In genomic region chr3:22887664-22888291, GRCh38 we compare ENCODE assay signal across 8 cellular contexts.
A peak's percentile ranks its signal among the peaks of the same experiment; 100 is the strongest.
DNase-seq lines count a peak whose midpoint lies in the region; ATAC-seq and TF ChIP-seq lines count a peak whose summit lies in the region.

No MANE protein-coding gene starts in this region.

- H3K36me3 ChIP-seq in cardiac muscle cell = no peaks in the 10 kb centered on the region
- H3K36me3 ChIP-seq in mesenchymal stem cell (ENCODE audit: control insufficient read depth in 1 of 2, insufficient read depth in 2 of 2, low read depth in 1 of 2, low read length in 2 of 2) = no peaks in the 10 kb centered on the region

- no peaks in the 10 kb centered on the region for H3K36me3 Mint-ChIP-seq in brain

- H3K4me3 ChIP-seq in cardiac muscle cell = no peak overlapping the region
- H3K4me3 ChIP-seq in mesenchymal stem cell (ENCODE audit: insufficient read depth in 1 of 2, low read depth in 1 of 2, low read length in 2 of 2) = no peak overlapping the region

- no peak overlapping the region for H3K18ac ChIP-seq in mesenchymal stem cell (ENCODE audit: low read depth in 1 of 2, low read length in 2 of 2)

- H3K27me3 ChIP-seq in cardiac muscle cell (no peaks in the 10 kb centered on the region), mesenchymal stem cell (ENCODE audit: control insufficient read depth in 1 of 2, insufficient read depth in 1 of 2, low read length in 2 of 2) (peaks cover 0 to 2% of the 10 kb centered on the region in 2 experiments)

- no peak overlapping the region for H3K27ac Mint-ChIP-seq in brain

- DNase-seq in cardiac muscle cell (ENCODE audit: low read depth in 1 of 2, low spot score in 1 of 2) (peak; percentile 60 to 61), Right ventricle myocardium superior (no peak), LHCN-M2 (ENCODE audit: low read depth) (peak; percentile 11), mesenchymal stem cell (peak; percentile 44), middle frontal gyrus (ENCODE audit: extremely low spot score, low spot score) (no peak)
- DNase-seq in stimulated activated CD4-positive, alpha-beta T cell treated with anti-CD3 and anti-CD28 coated beads, Interleukin-2, amount 100 ng/mL, for 48 hours = no peak

- H2AFZ ChIP-seq in mesenchymal stem cell (ENCODE audit: low read depth, low read length) = no peak overlapping the region

- H2BK12ac ChIP-seq in mesenchymal stem cell (ENCODE audit: low read length in 2 of 2) = no peak overlapping the region

- H4K91ac ChIP-seq in mesenchymal stem cell (ENCODE audit: low read length) = no peak overlapping the region

- no peak overlapping the region for H2BK5ac ChIP-seq in mesenchymal stem cell (ENCODE audit: low read depth, low read length, poor library complexity, severe bottlenecking)

- TF ChIP-seq CTCF in cardiac muscle cell (IDR thresholded peaks at IDR 0.05; ENCODE audit: low read depth, low read length) (peak; percentile 75), brain (conservative IDR thresholded peaks at IDR 0.05) (peak; percentile 64 to 84)

- H3K4me1 Mint-ChIP-seq in brain = peaks cover under 1% of the 10 kb centered on the region

- H4K8ac ChIP-seq in mesenchymal stem cell (ENCODE audit: low read length) = no peak overlapping the region

- WGBS in mesenchymal stem cell = 12% methylated on average over 1 of the region's 2 CpGs

- H3K27me3 Mint-ChIP-seq in brain = no peaks in the 10 kb centered on the region

- no peak overlapping the region for H2BK15ac ChIP-seq in mesenchymal stem cell (ENCODE audit: low read depth, poor library complexity, severe bottlenecking)

- H3K14ac ChIP-seq in mesenchymal stem cell (ENCODE audit: low read length in 2 of 2) = no peak overlapping the region

- ATAC-seq in Right ventricle myocardium superior (ENCODE audit: poor library complexity) (no peak), HG02884 (IDR thresholded peaks at IDR 0.05; ENCODE audit: unreplicated experiment) (no peak)

- H3K4me3 Mint-ChIP-seq in brain = no peak overlapping the region

- H3K23ac ChIP-seq in mesenchymal stem cell (ENCODE audit: low read length in 2 of 2) = no peak overlapping the region

- H3K9me3 Mint-ChIP-seq in brain = no peaks in the 10 kb centered on the region

- H3K79me1 ChIP-seq in mesenchymal stem cell (replicated peaks; ENCODE audit: low read length, poor library complexity, severe bottlenecking) = no peaks in the 10 kb centered on the region

- H3K4ac ChIP-seq in mesenchymal stem cell (ENCODE audit: low read depth in 1 of 2, low read length in 2 of 2) = no peak overlapping the region

- intact Hi-C loops in Right ventricle myocardium superior (cut with DNase I) = no loop called here

- H3K27ac ChIP-seq in cardiac muscle cell (no peak overlapping the region), mesenchymal stem cell (ENCODE audit: low read length, poor library complexity, severe bottlenecking) (no peak overlapping the region)

- H3K4me1 ChIP-seq in cardiac muscle cell (ENCODE audit: low read depth) (no peaks in the 10 kb centered on the region), mesenchymal stem cell (ENCODE audit: control insufficient read depth, insufficient read depth, low read depth, low read length) (no peaks in the 10 kb centered on the region)

- H3K4me2 ChIP-seq in mesenchymal stem cell (ENCODE audit: low read length, poor library complexity, severe bottlenecking) = no peak overlapping the region

- H2BK120ac ChIP-seq in mesenchymal stem cell (ENCODE audit: low read depth, low read length) = no peak overlapping the region

- H3K9ac ChIP-seq in mesenchymal stem cell (ENCODE audit: low read length) = no peak overlapping the region

- H3K9me3 ChIP-seq in cardiac muscle cell (ENCODE audit: low read depth) = no peaks in the 10 kb centered on the region
- no peaks in the 10 kb centered on the region for H3K9me3 ChIP-seq in mesenchymal stem cell (ENCODE audit: control insufficient read depth, low read length)

- no peak overlapping the region for H2AK5ac ChIP-seq in mesenchymal stem cell (ENCODE audit: low read length, severe bottlenecking)

Comparison
In these comparisons a context has a peak if more than half of its experiments do, and no peak if none do; other contexts are left out.
1. DNase-seq: peak in cardiac muscle cell (2 of 2), LHCN-M2 (single experiment) and mesenchymal stem cell (single experiment); none in Right ventricle myocardium superior (single experiment), middle frontal gyrus (single experiment) and stimulated activated CD4-positive, alpha-beta T cell treated with anti-CD3 and anti-CD28 coated beads, Interleukin-2, amount 100 ng/mL, for 48 hours (0 of 2).